ENCODE assay signal across 14 cellular contexts in genomic region chrX:135437867-135438733, GRCh38. TPM values are rescaled to one million over a fixed set of nuclear protein-coding genes. Genes with fewer than 3 reads are reported as not detected.
DNase-seq lines count a peak whose midpoint lies in the region; ATAC-seq and TF ChIP-seq lines count a peak whose summit lies in the region.
"Had no signal": no experiment of that assay in that cellular context is flagged by ENCODE, and none has a peak within 500 bp of the region (broad histone marks: within the 10 kb centered on the region; RNA-seq: fewer than 3 reads in every experiment).

No MANE protein-coding gene starts in this region.

- peak; percentile 29 for ATAC-seq in mucosa of descending colon

- H3K36me3 ChIP-seq in GM06990 (ENCODE audit: control insufficient read depth, insufficient read depth, low read length), result no peaks in the 10 kb centered on the region
- H3K36me3 ChIP-seq in mucosa of descending colon (ENCODE audit: low read depth), result no peaks in the 10 kb centered on the region
- H3K36me3 ChIP-seq: thyroid gland had no signal

- TF ChIP-seq CTCF in GM06990 (IDR thresholded peaks at IDR 0.05; ENCODE audit: insufficient read depth, low read length, poor library complexity, severe bottlenecking) (peak; percentile 39), mucosa of descending colon (IDR thresholded peaks at IDR 0.05) (no peak)

- intact Hi-C loops in mucosa of descending colon (cut with DNase I, micrococcal nuclease), result no loop called here

- no peaks in the 10 kb centered on the region; the same call in 1 of the 2 replicates for H3K27me3 ChIP-seq in GM06990 (replicated peaks; ENCODE audit: control insufficient read depth, insufficient read depth, low read length)
- H3K27me3 ChIP-seq: thyroid gland had no signal

- H3K4me3 ChIP-seq in GM06990 (replicated peaks; ENCODE audit: low read depth, low read length) (no peak overlapping the region), mucosa of descending colon (no peak overlapping the region)
- H3K4me3 ChIP-seq: thyroid gland had no signal

- no peaks in the 10 kb centered on the region for H3K9me3 ChIP-seq in mucosa of descending colon
- H3K9me3 ChIP-seq: thyroid gland had no signal

- no peak for DNase-seq in GM06990 (ENCODE audit: extremely low read depth, insufficient read length)
- DNase-seq in HT1080 (ENCODE audit: low read depth), result peak; percentile 4
- peak; percentile 5 for DNase-seq in SHP77 treated with DMSO at 0.1 percent for 48 hours (lab: John Stamatoyannopoulos, UW)
- DNase-seq in mucosa of descending colon, result no peak
- no peak for DNase-seq in NOMO-1 (lab: John Stamatoyannopoulos, UW; ENCODE audit: unreplicated experiment in 2 of 2)
- DNase-seq in NCI-H187 treated with DMSO at 0.1 percent for 48 hours (lab: John Stamatoyannopoulos, UW), result no peak
- DNase-seq in NCI-H146 (lab: John Stamatoyannopoulos, UW), result no peak
- DNase-seq: activated naive CD4-positive, alpha-beta T cell treated with anti-CD3 and anti-CD28 coated beads for 36 hours; CD8-positive, alpha-beta memory T cell; GOT3; IMR-90; NCI-H1694; thyroid gland had no signal

- H3K4me1 ChIP-seq in mucosa of descending colon (ENCODE audit: low read depth), result no peaks in the 10 kb centered on the region
- H3K4me1 ChIP-seq: thyroid gland had no signal

RNA-seq across cellular contexts. Expression of gene SMIM10L2A, which starts 16.4 kb away (rescaled TPM):
- 0.03 and 0.07 TPM in 2 replicates for total RNA-seq in HT1080 (2014; rRNA removed; shearing (Covaris generic))
- 0.27 and 0.32 TPM in 2 replicates for polyA plus RNA-seq in HT1080 (2015; cell fraction: cytosol; rRNA removed)
- 0.45 and 0.49 TPM in 2 replicates for polyA plus RNA-seq in HT1080 (2015; cell fraction: nucleus; rRNA removed)
- total RNA-seq in mucosa of descending colon, result 1 to 10 TPM in 1 of 3 donors, under 1 TPM in 2; 0.39 to 1.1 (median 0.58) TPM
- total RNA-seq: RPMI7951 had no signal

Comparison
In these comparisons a context has a peak if more than half of its experiments do, and no peak if none do; other contexts are left out.
1. DNase-seq: peak in HT1080 (single experiment) and SHP77 treated with DMSO at 0.1 percent for 48 hours (single experiment); none in GM06990 (single experiment), mucosa of descending colon (0 of 3), NOMO-1 (0 of 2), NCI-H187 treated with DMSO at 0.1 percent for 48 hours (single experiment) and NCI-H146 (single experiment).